Comparison of ENCODE assay signal across 22 cellular contexts in genomic region chr5:32814620-32815019, GRCh38.
DNase-seq lines count a peak whose midpoint lies in the region; ATAC-seq and TF ChIP-seq lines count a peak whose summit lies in the region.
"Had no signal": no experiment of that assay in that cellular context is flagged by ENCODE, and none has a peak within 500 bp of the region (broad histone marks: within the 10 kb centered on the region; RNA-seq: fewer than 3 reads in every experiment).

No MANE protein-coding gene starts in this region.

- H3K79me2 ChIP-seq in SK-N-SH (ENCODE audit: insufficient read depth) = no peaks in the 10 kb centered on the region

- TF ChIP-seq CTCF in SK-N-SH (IDR thresholded peaks at IDR 0.05) (no peak), epithelial cell of proximal tubule (conservative IDR thresholded peaks at IDR 0.05; ENCODE audit: low read depth, low read length) (no peak)

- no peak for ATAC-seq in GM18858 (IDR thresholded peaks at IDR 0.05; ENCODE audit: unreplicated experiment)
- no peak for ATAC-seq in HG02571 (IDR thresholded peaks at IDR 0.05; ENCODE audit: unreplicated experiment)
- ATAC-seq: activated CD8-positive, alpha-beta memory T cell treated with anti-CD3 and anti-CD28 coated beads, Interleukin-2, amount 10 ng/mL, durations not matched to agents 7 days and 5 days; GM12878 had no signal

- no peaks in the 10 kb centered on the region for H3K9me2 ChIP-seq in SK-N-SH

- H3K4me3 ChIP-seq in SK-N-SH (ENCODE audit: low read depth in 2 of 2, low read length in 1 of 2) (no peak overlapping the region), epithelial cell of proximal tubule (ENCODE audit: low read depth, low read length) (no peak overlapping the region), skeletal muscle cell (ENCODE audit: low read depth, low read length) (no peak overlapping the region)
- H3K4me3 ChIP-seq: GM12878, Peyer's patch, smooth muscle cell, uterus had no signal

- peaks cover 0 to 14% of the 10 kb centered on the region in 2 experiments; a peak in 1 of 4 replicates for H3K4me1 ChIP-seq in SK-N-SH (ENCODE audit: control insufficient read depth in 1 of 2, insufficient read depth in 2 of 2, low read depth in 1 of 2, low read length in 1 of 2)
- H3K4me1 ChIP-seq: Peyer's patch, uterus had no signal

- no peaks in the 10 kb centered on the region for H4K20me1 ChIP-seq in SK-N-SH (ENCODE audit: insufficient read depth)

- no peak for TF ChIP-seq RAD21 in SK-N-SH (IDR thresholded peaks at IDR 0.05; ENCODE audit: low read length)

- peak overlapping the region; percentile 34; the same call in 1 of the 2 replicates for H3K4me2 ChIP-seq in SK-N-SH
- H3K4me2 ChIP-seq: smooth muscle cell had no signal

- no peak overlapping the region for H3K9ac ChIP-seq in SK-N-SH

- no peak overlapping the region for H2AFZ ChIP-seq in SK-N-SH (ENCODE audit: low read depth)

- peak; percentile 39 for DNase-seq in ELR (ENCODE audit: low read depth)
- DNase-seq in SK-N-SH = no peak
- peak; percentile 51 for DNase-seq in epithelial cell of proximal tubule (ENCODE audit: low read depth)
- DNase-seq in skeletal muscle cell (ENCODE audit: low read depth) = peak; percentile 75
- DNase-seq in NCI-H345 (lab: John Stamatoyannopoulos, UW) = no peak
- no peak for DNase-seq in stimulated activated CD4-positive, alpha-beta T cell treated with anti-CD3 and anti-CD28 coated beads, Interleukin-2, amount 100 ng/mL, for 48 hours
- DNase-seq: activated CD8-positive, alpha-beta memory T cell treated with anti-CD3 and anti-CD28 coated beads, Interleukin-2, amount 10 ng/mL, durations not matched to agents 7 days and 5 days; caudate nucleus; CD4-positive, CD25-positive, alpha-beta regulatory T cell; DMS79 treated with DMSO at 0.1 percent for 48 hours; Karpas-422; kidney; NCI-H1694 treated with DMSO at 0.1 percent for 48 hours; NCI-H526; Peyer's patch; stimulated activated naive CD4-positive, alpha-beta T cell treated with Interleukin-2 at 50 U/mL for 16 hours; uterus had no signal

- H3F3A ChIP-seq in SK-N-SH (replicated peaks; ENCODE audit: insufficient read depth) = peaks cover 35% of the 10 kb centered on the region

- CTCF ChIA-PET in SK-N-SH (lab: Yijun Ruan, JAX) = no interaction called here

- peaks cover 0 to 3% of the 10 kb centered on the region in 2 experiments for H3K36me3 ChIP-seq in SK-N-SH (replicated peaks in 1 of 2; ENCODE audit: control insufficient read depth in 1 of 2, insufficient read depth in 2 of 2, low read length in 1 of 2)
- H3K36me3 ChIP-seq: neutrophil, Peyer's patch, uterus had no signal

- no peak for TF ChIP-seq EP300 in SK-N-SH (IDR thresholded peaks at IDR 0.05; ENCODE audit: borderline replicate concordance in 1 of 2, low read depth in 1 of 2, low read length in 1 of 2)

- H3K9me3 ChIP-seq in SK-N-SH = no peaks in the 10 kb centered on the region
- H3K9me3 ChIP-seq: neutrophil, Peyer's patch, uterus had no signal

- POLR2A ChIA-PET in SK-N-SH (lab: Yijun Ruan, JAX) = no interaction called here

- H3K27ac ChIP-seq in SK-N-SH (ENCODE audit: low read depth in 2 of 2, low read length in 1 of 2) = peak overlapping the region in 1 of 2 experiments; percentile 65; a peak in 2 of 4 replicates
- H3K27ac ChIP-seq: neutrophil, Peyer's patch, uterus had no signal

- no peaks in the 10 kb centered on the region for H3K27me3 ChIP-seq in SK-N-SH (ENCODE audit: insufficient read depth)
- H3K27me3 ChIP-seq: neutrophil, Peyer's patch, uterus had no signal

TF ChIP-seq in SK-N-SH, 30 proteins besides CTCF, POLR2A, EP300 and RAD21:
- TF ChIP-seq TAF1 (IDR thresholded peaks at IDR 0.05; ENCODE audit: borderline replicate concordance, low read depth, low read length) (no peak), YY1 (IDR thresholded peaks at IDR 0.05; ENCODE audit: low read depth) (no peak), FOXM1 (IDR thresholded peaks at IDR 0.05; ENCODE audit: low read depth) (no peak), RFX5 (IDR thresholded peaks at IDR 0.05; ENCODE audit: low read length) (no peak), ELF1 (IDR thresholded peaks at IDR 0.05) (no peak), NFIC (IDR thresholded peaks at IDR 0.05; ENCODE audit: borderline replicate concordance) (peak; percentile 32; the same call in 1 of the 2 replicates), FOSL2 (IDR thresholded peaks at IDR 0.05; ENCODE audit: borderline replicate concordance, low read depth) (peak; percentile 17; the same call in 1 of the 2 replicates), MXI1 (IDR thresholded peaks at IDR 0.05; ENCODE audit: low read depth, low read length) (no peak)

Comparison
In these comparisons a context has a peak if more than half of its experiments do, and no peak if none do; other contexts are left out.
1. DNase-seq: peak in ELR (single experiment), epithelial cell of proximal tubule (single experiment) and skeletal muscle cell (single experiment); none in SK-N-SH (single experiment), NCI-H345 (single experiment) and stimulated activated CD4-positive, alpha-beta T cell treated with anti-CD3 and anti-CD28 coated beads, Interleukin-2, amount 100 ng/mL, for 48 hours (0 of 2).